ENCODE assay signal across 3 cellular contexts in the genomic region with DNA sequence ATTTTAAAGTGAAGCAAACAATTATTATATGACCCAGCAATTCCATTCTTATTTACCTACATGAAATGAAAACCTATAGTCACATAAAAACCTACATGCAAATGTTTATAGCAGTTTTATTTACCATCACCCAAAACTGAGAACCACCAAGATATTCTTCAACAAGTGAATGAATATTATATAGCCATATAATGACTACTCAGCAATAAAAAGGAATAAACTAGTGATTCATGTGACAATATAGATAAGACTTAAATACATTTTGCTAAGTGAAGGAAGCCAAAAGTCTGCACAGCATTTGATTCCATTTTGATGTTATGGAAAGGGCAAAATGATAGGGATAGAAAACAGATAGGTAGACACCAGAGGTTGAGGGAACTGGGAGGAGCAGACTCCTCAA.
TF ChIP-seq lines count a peak whose summit lies in the region.

No MANE protein-coding gene starts in this region.

TF ChIP-seq in A549, 52 proteins besides CTCF, POLR2A, EP300 and RAD21:
- TF ChIP-seq FOSL2 (IDR thresholded peaks at IDR 0.05), result no peak
- TF ChIP-seq FOSL2 (CRISPR knock-in tag; IDR thresholded peaks at IDR 0.05), result no peak
- TF ChIP-seq, protein P1, sequence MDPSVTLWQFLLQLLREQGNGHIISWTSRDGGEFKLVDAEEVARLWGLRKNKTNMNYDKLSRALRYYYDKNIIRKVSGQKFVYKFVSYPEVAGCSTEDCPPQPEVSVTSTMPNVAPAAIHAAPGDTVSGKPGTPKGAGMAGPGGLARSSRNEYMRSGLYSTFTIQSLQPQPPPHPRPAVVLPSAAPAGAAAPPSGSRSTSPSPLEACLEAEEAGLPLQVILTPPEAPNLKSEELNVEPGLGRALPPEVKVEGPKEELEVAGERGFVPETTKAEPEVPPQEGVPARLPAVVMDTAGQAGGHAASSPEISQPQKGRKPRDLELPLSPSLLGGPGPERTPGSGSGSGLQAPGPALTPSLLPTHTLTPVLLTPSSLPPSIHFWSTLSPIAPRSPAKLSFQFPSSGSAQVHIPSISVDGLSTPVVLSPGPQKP (IDR thresholded peaks at IDR 0.05; ENCODE audit: low read depth, low read length), result no peak
- TF ChIP-seq SMC3 (IDR thresholded peaks at IDR 0.05), result no peak
- TF ChIP-seq MAFK (IDR thresholded peaks at IDR 0.05; ENCODE audit: partially characterized antibody), result peak; percentile 93
- no peak for TF ChIP-seq RNF2 (IDR thresholded peaks at IDR 0.05; ENCODE audit: borderline replicate concordance, low read depth)
- no peak for TF ChIP-seq HEYL (CRISPR knock-in tag; IDR thresholded peaks at IDR 0.05)
- TF ChIP-seq, protein P2, sequence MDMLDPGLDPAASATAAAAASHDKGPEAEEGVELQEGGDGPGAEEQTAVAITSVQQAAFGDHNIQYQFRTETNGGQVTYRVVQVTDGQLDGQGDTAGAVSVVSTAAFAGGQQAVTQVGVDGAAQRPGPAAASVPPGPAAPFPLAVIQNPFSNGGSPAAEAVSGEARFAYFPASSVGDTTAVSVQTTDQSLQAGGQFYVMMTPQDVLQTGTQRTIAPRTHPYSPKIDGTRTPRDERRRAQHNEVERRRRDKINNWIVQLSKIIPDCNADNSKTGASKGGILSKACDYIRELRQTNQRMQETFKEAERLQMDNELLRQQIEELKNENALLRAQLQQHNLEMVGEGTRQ (IDR thresholded peaks at IDR 0.05), result no peak

TF ChIP-seq in GM23338, 12 proteins besides CTCF, POLR2A, EP300 and RAD21 (continues in another document):
- TF ChIP-seq POLR2AphosphoS5 (IDR thresholded peaks at IDR 0.05; ENCODE audit: low read depth), result no peak
- TF ChIP-seq, protein P3, sequence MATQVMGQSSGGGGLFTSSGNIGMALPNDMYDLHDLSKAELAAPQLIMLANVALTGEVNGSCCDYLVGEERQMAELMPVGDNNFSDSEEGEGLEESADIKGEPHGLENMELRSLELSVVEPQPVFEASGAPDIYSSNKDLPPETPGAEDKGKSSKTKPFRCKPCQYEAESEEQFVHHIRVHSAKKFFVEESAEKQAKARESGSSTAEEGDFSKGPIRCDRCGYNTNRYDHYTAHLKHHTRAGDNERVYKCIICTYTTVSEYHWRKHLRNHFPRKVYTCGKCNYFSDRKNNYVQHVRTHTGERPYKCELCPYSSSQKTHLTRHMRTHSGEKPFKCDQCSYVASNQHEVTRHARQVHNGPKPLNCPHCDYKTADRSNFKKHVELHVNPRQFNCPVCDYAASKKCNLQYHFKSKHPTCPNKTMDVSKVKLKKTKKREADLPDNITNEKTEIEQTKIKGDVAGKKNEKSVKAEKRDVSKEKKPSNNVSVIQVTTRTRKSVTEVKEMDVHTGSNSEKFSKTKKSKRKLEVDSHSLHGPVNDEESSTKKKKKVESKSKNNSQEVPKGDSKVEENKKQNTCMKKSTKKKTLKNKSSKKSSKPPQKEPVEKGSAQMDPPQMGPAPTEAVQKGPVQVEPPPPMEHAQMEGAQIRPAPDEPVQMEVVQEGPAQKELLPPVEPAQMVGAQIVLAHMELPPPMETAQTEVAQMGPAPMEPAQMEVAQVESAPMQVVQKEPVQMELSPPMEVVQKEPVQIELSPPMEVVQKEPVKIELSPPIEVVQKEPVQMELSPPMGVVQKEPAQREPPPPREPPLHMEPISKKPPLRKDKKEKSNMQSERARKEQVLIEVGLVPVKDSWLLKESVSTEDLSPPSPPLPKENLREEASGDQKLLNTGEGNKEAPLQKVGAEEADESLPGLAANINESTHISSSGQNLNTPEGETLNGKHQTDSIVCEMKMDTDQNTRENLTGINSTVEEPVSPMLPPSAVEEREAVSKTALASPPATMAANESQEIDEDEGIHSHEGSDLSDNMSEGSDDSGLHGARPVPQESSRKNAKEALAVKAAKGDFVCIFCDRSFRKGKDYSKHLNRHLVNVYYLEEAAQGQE (IDR thresholded peaks at IDR 0.05; ENCODE audit: unreplicated experiment), result no peak
- TF ChIP-seq JUNB (IDR thresholded peaks at IDR 0.05; ENCODE audit: unreplicated experiment), result no peak
- TF ChIP-seq, protein P4, sequence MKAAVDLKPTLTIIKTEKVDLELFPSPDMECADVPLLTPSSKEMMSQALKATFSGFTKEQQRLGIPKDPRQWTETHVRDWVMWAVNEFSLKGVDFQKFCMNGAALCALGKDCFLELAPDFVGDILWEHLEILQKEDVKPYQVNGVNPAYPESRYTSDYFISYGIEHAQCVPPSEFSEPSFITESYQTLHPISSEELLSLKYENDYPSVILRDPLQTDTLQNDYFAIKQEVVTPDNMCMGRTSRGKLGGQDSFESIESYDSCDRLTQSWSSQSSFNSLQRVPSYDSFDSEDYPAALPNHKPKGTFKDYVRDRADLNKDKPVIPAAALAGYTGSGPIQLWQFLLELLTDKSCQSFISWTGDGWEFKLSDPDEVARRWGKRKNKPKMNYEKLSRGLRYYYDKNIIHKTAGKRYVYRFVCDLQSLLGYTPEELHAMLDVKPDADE (IDR thresholded peaks at IDR 0.05), result no peak
- no peak for TF ChIP-seq STAT1 (IDR thresholded peaks at IDR 0.05; ENCODE audit: unreplicated experiment)
- TF ChIP-seq EZH2 (IDR thresholded peaks at IDR 0.05; ENCODE audit: low read depth, unreplicated experiment), result no peak
- TF ChIP-seq EZH2phosphoT487 (IDR thresholded peaks at IDR 0.05; ENCODE audit: unreplicated experiment), result no peak
- no peak for TF ChIP-seq NANOG (IDR thresholded peaks at IDR 0.05; ENCODE audit: borderline replicate concordance)
- TF ChIP-seq ZNF331 (CRISPR knock-in tag; IDR thresholded peaks at IDR 0.05; ENCODE audit: low read depth), result no peak

TF ChIP-seq in K562, 482 proteins besides CTCF, POLR2A, EP300 and RAD21:
- TF ChIP-seq C11orf30 (IDR thresholded peaks at IDR 0.05; ENCODE audit: low read depth) (peak; percentile 86), JUN (IDR thresholded peaks at IDR 0.05; ENCODE audit: borderline replicate concordance, low read depth, low read length) (no peak), JUN (CRISPR knock-in tag; IDR thresholded peaks at IDR 0.05; ENCODE audit: borderline replicate concordance) (no peak), MAFF (IDR thresholded peaks at IDR 0.05; ENCODE audit: low read length) (peak; percentile 74), MAFK (IDR thresholded peaks at IDR 0.05; ENCODE audit: low read length) (peak; percentile 71), ZNF316 (IDR thresholded peaks at IDR 0.05) (peak; percentile 94), MAFG (tag; conservative IDR thresholded peaks at IDR 0.05) (peak; percentile 87), NFE2L1 (tag; IDR thresholded peaks at IDR 0.05; ENCODE audit: borderline replicate concordance, low read depth) (no peak)
